ENCODE assay signal across 11 cellular contexts in genomic region chr9:7009065-7009464, GRCh38.
"Had no signal": no experiment of that assay in that cellular context is flagged by ENCODE, and none has a peak within 500 bp of the region (broad histone marks: within the 10 kb centered on the region; RNA-seq: fewer than 3 reads in every experiment).

No MANE protein-coding gene starts in this region.

- ATAC-seq: GM23338, HCT116 had no signal

- DNase-seq: GM23248, GOT3, H7, H9, HCEC 1CT, HFFc6 had no signal

- H3K4me3 ChIP-seq: GM23248, GM23338, HAP-1 had no signal

- FAIRE-seq: H1, H54 had no signal

- H3K36me3 ChIP-seq: HAP-1 had no signal

- H3K4me2 ChIP-seq: GM23338 had no signal

- H3K27ac ChIP-seq: GM23248 had no signal

- H3K9ac ChIP-seq: GM23248 had no signal

- H2AFZ ChIP-seq: GM23248, GM23338 had no signal
